Comparison of ENCODE assay signal across 9 cellular contexts in genomic region chr10:7406712-7407333, GRCh38. TPM values are rescaled to one million over a fixed set of nuclear protein-coding genes. Genes with fewer than 3 reads are reported as not detected.
A peak's percentile ranks its signal among the peaks of the same experiment; 100 is the strongest.
DNase-seq lines count a peak whose midpoint lies in the region; ATAC-seq, FAIRE-seq and TF ChIP-seq lines count a peak whose summit lies in the region.
"Had no signal": no experiment of that assay in that cellular context is flagged by ENCODE, and none has a peak within 500 bp of the region (broad histone marks: within the 10 kb centered on the region; RNA-seq: fewer than 3 reads in every experiment).

No MANE protein-coding gene starts in this region.

- no peak overlapping the region for H3K4me2 ChIP-seq in HepG2 (ENCODE audit: low read depth, low read length)
- no peak overlapping the region for H3K4me2 ChIP-seq in PC-3 (ENCODE audit: low read length)

- H3K4me1 ChIP-seq in liver (ENCODE audit: control insufficient read depth in 4 of 4, insufficient read depth in 4 of 4, low read length in 3 of 4) (peaks cover 11 to 42% (median 31%) of the 10 kb centered on the region in 4 donors), HepG2 (ENCODE audit: insufficient read depth, low read length) (no peaks in the 10 kb centered on the region), vagina (peaks cover 37% of the 10 kb centered on the region), PC-3 (ENCODE audit: insufficient read depth, low read length) (no peaks in the 10 kb centered on the region)

- H3K4me3 Mint-ChIP-seq in effector memory CD8-positive, alpha-beta T cell: peak overlapping the region; percentile 98
- peak overlapping the region; percentile 98 for H3K4me3 Mint-ChIP-seq in natural killer cell

- FAIRE-seq in HepG2 (lab: Jason Lieb, UNC): no peak

- peaks cover 37 to 62% of the 10 kb centered on the region in 2 donors for H3K4me1 Mint-ChIP-seq in effector memory CD8-positive, alpha-beta T cell (ENCODE audit: low read depth in 2 of 2)
- H3K4me1 Mint-ChIP-seq in natural killer cell: peaks cover 70 to 82% of the 10 kb centered on the region in 2 donors

- no peak for TF ChIP-seq RAD21 in liver (IDR thresholded peaks at IDR 0.05)
- TF ChIP-seq RAD21 in HepG2 (CRISPR knock-in tag; IDR thresholded peaks at IDR 0.05): no peak

- CTCF ChIA-PET in HepG2 (lab: Yijun Ruan, JAX; ENCODE audit: low intra/inter-chr PET ratio, low total read pairs) (no interaction called here), PC-3 (lab: Charles Lee) (no interaction called here)

- WGBS in liver: 67% methylated on average over 14 of the region's 14 CpGs
- whole genome bisulfite sequencing in HepG2 (ENCODE audit: low lambda C conversion rate): 19% methylated on average over 10 of the region's 14 CpGs

- peak overlapping the region; percentile 80 to 84 for H3K27ac Mint-ChIP-seq in effector memory CD8-positive, alpha-beta T cell
- peak overlapping the region; percentile 71 to 95 for H3K27ac Mint-ChIP-seq in natural killer cell

- H3K9me3 ChIP-seq in liver (ENCODE audit: control insufficient read depth in 4 of 4, low read length in 3 of 4): no peaks in the 10 kb centered on the region
- no peaks in the 10 kb centered on the region for H3K9me3 ChIP-seq in HepG2 (ENCODE audit: low read length)
- no peaks in the 10 kb centered on the region for H3K9me3 ChIP-seq in vagina
- H3K9me3 ChIP-seq in PC-3 (ENCODE audit: low read length): no peaks in the 10 kb centered on the region

- H3K27ac ChIP-seq in liver (ENCODE audit: low read depth in 1 of 2, low read length in 2 of 2) (peak overlapping the region; percentile 47 to 55), HepG2 (ENCODE audit: extremely low read length, insufficient read depth, low read length) (no peak overlapping the region), vagina (peak overlapping the region; percentile 89), PC-3 (ENCODE audit: low read length) (no peak overlapping the region)

- H3K36me3 ChIP-seq in liver (ENCODE audit: control insufficient read depth in 4 of 4, insufficient read depth in 3 of 4, low read depth in 1 of 4, low read length in 3 of 4) (no peaks in the 10 kb centered on the region), HepG2 (replicated peaks in 1 of 2; ENCODE audit: control insufficient read depth in 1 of 2, insufficient read depth in 2 of 2, low read length in 2 of 2) (no peaks in the 10 kb centered on the region), vagina (no peaks in the 10 kb centered on the region), PC-3 (ENCODE audit: low read depth, low read length) (no peaks in the 10 kb centered on the region)

- TF ChIP-seq POLR2A in HepG2 (IDR thresholded peaks at IDR 0.05; ENCODE audit: insufficient read depth in 1 of 2, low read depth in 2 of 2, low read length in 2 of 2): no peak
- TF ChIP-seq POLR2A in vagina (IDR thresholded peaks at IDR 0.05): no peak

- H3K27me3 Mint-ChIP-seq in effector memory CD8-positive, alpha-beta T cell: no peaks in the 10 kb centered on the region
- H3K27me3 Mint-ChIP-seq in natural killer cell (ENCODE audit: low read depth in 2 of 2): peaks cover 0 to 3% of the 10 kb centered on the region in 2 donors

- H3K79me2 ChIP-seq in HepG2 (ENCODE audit: insufficient read depth, low read length) (no peaks in the 10 kb centered on the region), PC-3 (ENCODE audit: low read length) (peaks cover 6% of the 10 kb centered on the region; the same call in 1 of the 2 replicates)

- H3K27me3 ChIP-seq in liver (ENCODE audit: control insufficient read depth in 4 of 4, insufficient read depth in 4 of 4, low read length in 3 of 4) (peaks cover 0 to 2% (median 0%) of the 10 kb centered on the region in 4 donors), HepG2 (ENCODE audit: control insufficient read depth in 1 of 2, insufficient read depth in 2 of 2, low read length in 2 of 2) (peaks cover 3 to 24% of the 10 kb centered on the region in 2 experiments; a peak in 4 of 5 replicates), vagina (no peaks in the 10 kb centered on the region), PC-3 (ENCODE audit: low read length) (peaks cover 8% of the 10 kb centered on the region; the same call in 1 of the 2 replicates)

- H3K9me2 ChIP-seq in PC-3 (replicated peaks; ENCODE audit: low read length): no peaks in the 10 kb centered on the region

- no peak for TF ChIP-seq EP300 in HepG2 (IDR thresholded peaks at IDR 0.05; ENCODE audit: low read depth in 2 of 2, low read length in 2 of 2)
- TF ChIP-seq EP300 in HepG2 (CRISPR knock-in tag; IDR thresholded peaks at IDR 0.05; ENCODE audit: borderline replicate concordance): no peak

- BruUV-seq in HepG2 (replicated peaks; lab: Mats Ljungman, UMichigan) (no TSS peak), PC-3 (replicated peaks; lab: Mats Ljungman, UMichigan) (no TSS peak)

- H4K20me1 ChIP-seq in HepG2 (ENCODE audit: insufficient read depth, low read length) (no peaks in the 10 kb centered on the region), PC-3 (ENCODE audit: low read length) (no peaks in the 10 kb centered on the region)

- H2AFZ ChIP-seq in HepG2 (ENCODE audit: low read length) (no peak overlapping the region), PC-3 (ENCODE audit: low read length) (no peak overlapping the region)

- intact Hi-C loops in HepG2 (cut with micrococcal nuclease; ENCODE audit: unreplicated experiment): no loop called here
- intact Hi-C loops in natural killer cell (cut with micrococcal nuclease): loop anchor here (5.0 kb wide), 1 partner anchor 145 kb away; no protein-coding TSS in a partner anchor
- intact Hi-C loops in vagina (cut with DNase I): no loop called here
- intact Hi-C loops in PC-3 (cut with micrococcal nuclease): no loop called here

- TF ChIP-seq CTCF in liver (IDR thresholded peaks at IDR 0.05; ENCODE audit: low read depth, low read length, missing input control): no peak
- TF ChIP-seq CTCF in HepG2 (CRISPR knock-in tag; IDR thresholded peaks at IDR 0.05): no peak
- no peak for TF ChIP-seq CTCF in natural killer cell (IDR thresholded peaks at IDR 0.05)
- no peak for TF ChIP-seq CTCF in vagina (IDR thresholded peaks at IDR 0.05)
- TF ChIP-seq CTCF in PC-3 (conservative IDR thresholded peaks at IDR 0.05; ENCODE audit: low read depth, low read length): no peak

- in situ Hi-C loops in HepG2 (cut with HindIII; ENCODE audit: extremely low pct_ligation_motif_present, low pct_unique_long_range_greater_than_20kb): no loop called here

- H3K9ac ChIP-seq in liver (ENCODE audit: low read depth in 1 of 2, low read length in 2 of 2) (no peak overlapping the region), HepG2 (ENCODE audit: insufficient read depth, low read depth, low read length) (no peak overlapping the region), PC-3 (ENCODE audit: low read length) (no peak overlapping the region)

- no peak for DNase-seq in HepG2 (ENCODE audit: low spot score)
- DNase-seq in effector memory CD8-positive, alpha-beta T cell: no peak
- DNase-seq in natural killer cell: no peak
- peak in 1 of 2 donors; percentile 85 for DNase-seq in vagina (ENCODE audit: extremely low spot score in 2 of 2)
- no peak for DNase-seq in PC-3
- DNase-seq: activated effector memory CD4-positive, alpha-beta T cell treated with anti-CD3 and anti-CD28 coated beads, Interleukin-2, amount 50 U/mL, for 16 hours had no signal

- ATAC-seq in HepG2 (no peak), natural killer cell (no peak), HG02970 (IDR thresholded peaks at IDR 0.05; ENCODE audit: low FRiP score, unreplicated experiment) (no peak), PC-3 (no peak), GM19328 (IDR thresholded peaks at IDR 0.05; ENCODE audit: unreplicated experiment) (no peak)
- ATAC-seq in effector memory CD8-positive, alpha-beta T cell (replicated peaks): no peak

- H3K36me3 Mint-ChIP-seq in effector memory CD8-positive, alpha-beta T cell (ENCODE audit: insufficient read depth): peaks cover 26% of the 10 kb centered on the region
- no peaks in the 10 kb centered on the region for H3K36me3 Mint-ChIP-seq in natural killer cell

- POLR2A ChIA-PET in HepG2 (lab: Yijun Ruan, JAX): no interaction called here
- POLR2A ChIA-PET in PC-3 (lab: Charles Lee; ENCODE audit: unreplicated experiment): no interaction called here

- no peaks in the 10 kb centered on the region for H3K9me3 Mint-ChIP-seq in effector memory CD8-positive, alpha-beta T cell
- no peaks in the 10 kb centered on the region for H3K9me3 Mint-ChIP-seq in natural killer cell

- no peaks in the 10 kb centered on the region for H3F3A ChIP-seq in PC-3 (ENCODE audit: low read length, unreplicated experiment)

- H3K4me3 ChIP-seq in liver (ENCODE audit: low read depth in 1 of 3, low read length in 3 of 3) (peak overlapping the region; percentile 70 to 76 (median 74)), HepG2 (replicated peaks in 1 of 3; ENCODE audit: insufficient read depth in 1 of 3, low read depth in 2 of 3, low read length in 3 of 3) (no peak overlapping the region), vagina (peak overlapping the region; percentile 54 to 75), PC-3 (ENCODE audit: low read length) (no peak overlapping the region)

TF ChIP-seq in liver, 16 proteins besides CTCF, POLR2A, EP300 and RAD21 (continues in another document):
- TF ChIP-seq YY1 (IDR thresholded peaks at IDR 0.05): no peak

RNA-seq across cellular contexts. Expression of gene SFMBT2, which starts 4.0 kb away (rescaled TPM):
- total RNA-seq in liver (1 to 10 TPM; 2.3 to 2.8 TPM), HepG2 (2016; rRNA removed; fragmentation: Illumina TruSeq; extraction: Trizol) (0.02 and 0.04 TPM in 2 replicates), natural killer cell (10 to 100 TPM; 50.4 to 70.4 (median 52.2) TPM), vagina (12.5 TPM), PC-3 (2014; rRNA removed) (1.9 and 2.1 TPM in 2 replicates)
- polyA plus RNA-seq in liver (under 1 TPM; 0.46 to 0.76 TPM), HepG2 (2011; rRNA removed) (0.01 TPM in 2 replicates)
- not detected in 2 replicates for total RNA-seq in HepG2 (2016; cell fraction: cytosol; rRNA removed; fragmentation: Illumina TruSeq; extraction: Trizol; ENCODE audit: low read depth)
- total RNA-seq in HepG2 (2016; cell fraction: insoluble cytoplasmic fraction; rRNA removed; fragmentation: Illumina TruSeq; extraction: Trizol): 0.02 TPM in 1 of 2 replicates, not detected in the other
- not detected in 2 replicates for total RNA-seq in HepG2 (2016; cell fraction: membrane; rRNA removed; fragmentation: Illumina TruSeq; extraction: Trizol)
- 0.03 TPM in 1 of 2 replicates, not detected in the other for total RNA-seq in HepG2 (2016; cell fraction: nucleus; rRNA removed; fragmentation: Illumina TruSeq; extraction: Trizol)
- polyA plus RNA-seq in HepG2 (2011; cell fraction: cytosol; rRNA removed): 0.01 TPM in 2 replicates
- 0.02 and 0.06 TPM in 2 replicates for polyA plus RNA-seq in HepG2 (2011; cell fraction: nucleus; rRNA removed)
- polyA plus RNA-seq in HepG2 (2012): not detected in 2 replicates
- not detected in 2 replicates for polyA plus RNA-seq in HepG2 (2016; cell fraction: cytosol; fragmentation: Illumina TruSeq; extraction: Trizol; ENCODE audit: low read depth)
- not detected in 2 replicates for polyA plus RNA-seq in HepG2 (2016; cell fraction: insoluble cytoplasmic fraction; fragmentation: Illumina TruSeq; extraction: Trizol; ENCODE audit: low read depth)
- not detected in 2 replicates for polyA plus RNA-seq in HepG2 (2016; cell fraction: membrane; fragmentation: Illumina TruSeq; extraction: Trizol; ENCODE audit: low read depth)
- not detected in 2 replicates for polyA plus RNA-seq in HepG2 (2016; cell fraction: nucleus; fragmentation: Illumina TruSeq; extraction: Trizol; ENCODE audit: insufficient read depth, low read depth)
- polyA minus RNA-seq in HepG2 (2011; rRNA and poly(A)+ RNA removed; ENCODE audit: low replicate concordance): 0.14 and 27.7 TPM in 2 replicates
- polyA minus RNA-seq in HepG2 (2011; cell fraction: cytosol; rRNA and poly(A)+ RNA removed): 0.09 and 0.69 TPM in 2 replicates
- 0.12 and 0.13 TPM in 2 replicates for polyA minus RNA-seq in HepG2 (2011; cell fraction: nucleus; rRNA and poly(A)+ RNA removed)

Comparison
In these comparisons a context has a peak if more than half of its experiments do, and no peak if none do; other contexts are left out.
1. H3K27ac ChIP-seq: peak in liver (2 of 2) and vagina (single experiment); none in HepG2 (single experiment) and PC-3 (single experiment).
2. H3K4me3 ChIP-seq: peak in liver (3 of 3) and vagina (2 of 2); none in HepG2 (0 of 3) and PC-3 (single experiment).